8 cellular contexts compared by ENCODE assay signal in the genomic region with DNA sequence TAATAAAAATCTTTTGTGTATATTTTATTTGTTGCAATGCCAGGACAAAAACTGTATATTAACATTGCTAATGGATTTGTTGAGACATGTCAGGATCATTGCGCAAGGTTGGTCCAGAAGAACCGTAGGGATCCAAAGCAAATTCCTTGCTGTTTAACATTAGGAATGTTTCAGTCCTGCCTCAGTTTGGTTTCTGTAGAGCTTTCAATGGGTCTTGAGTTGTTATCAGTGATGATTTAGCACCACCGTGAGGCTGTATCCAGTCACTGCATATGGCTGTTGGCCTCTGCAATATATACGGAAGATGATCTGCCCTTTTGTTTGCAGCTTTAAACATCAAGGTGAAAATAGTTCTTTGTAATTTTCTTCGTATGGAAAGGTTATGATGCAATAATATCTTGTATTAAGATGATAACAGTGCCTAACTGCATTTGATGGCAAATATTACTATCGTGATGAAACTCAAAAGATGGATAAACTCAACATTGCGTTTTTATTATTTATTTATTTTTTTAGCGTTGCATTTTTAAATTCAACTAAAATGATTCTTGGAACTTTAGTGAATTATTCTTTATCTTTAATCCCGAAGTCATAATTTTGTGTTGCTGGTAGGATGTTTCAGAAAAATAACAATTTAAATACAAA.
A peak's percentile ranks its signal among the peaks of the same experiment; 100 is the strongest.
DNase-seq lines count a peak whose midpoint lies in the region; ATAC-seq and TF ChIP-seq lines count a peak whose summit lies in the region.

No MANE protein-coding gene starts in this region.

- H3K27ac Mint-ChIP-seq in activated naive CD8-positive, alpha-beta T cell treated with anti-CD3 and anti-CD28 coated beads, Interleukin-2, amount 50 U/mL, for 24 hours: no peak overlapping the region

- DNase-seq in COR-L47 (lab: John Stamatoyannopoulos, UW) (peak; percentile 58), HPDE6-E6E7 (ENCODE audit: extremely low spot score) (peak; percentile 72), NCI-H774 (lab: John Stamatoyannopoulos, UW) (peak; percentile 58), cardiac muscle cell (ENCODE audit: low read depth in 1 of 2, low spot score in 1 of 2) (peak; percentile 80 to 92), posterior cingulate gyrus (peak in 7 of 10 donors; percentile 26 to 80 (median 61))
- peak; percentile 19 for DNase-seq in activated naive CD8-positive, alpha-beta T cell treated with anti-CD3 and anti-CD28 coated beads, Interleukin-2, amount 50 U/mL, for 24 hours

- no peaks in the 10 kb centered on the region for H3K36me3 Mint-ChIP-seq in activated naive CD8-positive, alpha-beta T cell treated with anti-CD3 and anti-CD28 coated beads, Interleukin-2, amount 50 U/mL, for 24 hours (ENCODE audit: low read depth)

- peaks cover 12% of the 10 kb centered on the region for H3K4me1 Mint-ChIP-seq in activated naive CD8-positive, alpha-beta T cell treated with anti-CD3 and anti-CD28 coated beads, Interleukin-2, amount 50 U/mL, for 24 hours

- no peak overlapping the region for H3K4me3 ChIP-seq in cardiac muscle cell

- intact Hi-C loops in posterior cingulate gyrus (cut with DNase I): loop anchor here (10.0 kb wide), 1 partner anchor 486 kb away; a partner anchor contains a TSS

- no peaks in the 10 kb centered on the region for H3K9me3 Mint-ChIP-seq in activated naive CD8-positive, alpha-beta T cell treated with anti-CD3 and anti-CD28 coated beads, Interleukin-2, amount 50 U/mL, for 24 hours

- TF ChIP-seq CTCF in cardiac muscle cell (IDR thresholded peaks at IDR 0.05; ENCODE audit: low read depth, low read length): peak; percentile 89

- H3K27ac ChIP-seq in cardiac muscle cell: no peak overlapping the region

- H3K4me3 Mint-ChIP-seq in activated naive CD8-positive, alpha-beta T cell treated with anti-CD3 and anti-CD28 coated beads, Interleukin-2, amount 50 U/mL, for 24 hours: no peak overlapping the region

- H3K4me1 ChIP-seq in cardiac muscle cell (ENCODE audit: low read depth): peaks cover 25% of the 10 kb centered on the region

- H3K27me3 Mint-ChIP-seq in activated naive CD8-positive, alpha-beta T cell treated with anti-CD3 and anti-CD28 coated beads, Interleukin-2, amount 50 U/mL, for 24 hours: no peaks in the 10 kb centered on the region

- H3K36me3 ChIP-seq in cardiac muscle cell: no peaks in the 10 kb centered on the region

- ATAC-seq in GM19328 (IDR thresholded peaks at IDR 0.05; ENCODE audit: unreplicated experiment): peak; percentile 70
- no peak for ATAC-seq in activated naive CD8-positive, alpha-beta T cell treated with anti-CD3 and anti-CD28 coated beads, Interleukin-2, amount 50 U/mL, for 24 hours
- ATAC-seq in HG03097 (IDR thresholded peaks at IDR 0.05; ENCODE audit: low FRiP score, unreplicated experiment): no peak

- no peaks in the 10 kb centered on the region for H3K9me3 ChIP-seq in cardiac muscle cell (ENCODE audit: low read depth)

- H3K27me3 ChIP-seq in cardiac muscle cell: no peaks in the 10 kb centered on the region

Comparison
In these comparisons a context has a peak if more than half of its experiments do, and no peak if none do; other contexts are left out.
1. DNase-seq: peak in every context shown above with its lines; median percentile 86 in cardiac muscle cell; 72 in HPDE6-E6E7; 61 in posterior cingulate gyrus; 58 in COR-L47; 58 in NCI-H774; 19 in activated naive CD8-positive, alpha-beta T cell treated with anti-CD3 and anti-CD28 coated beads, Interleukin-2, amount 50 U/mL, for 24 hours.